19 cellular contexts compared by ENCODE assay signal in the genomic region with DNA sequence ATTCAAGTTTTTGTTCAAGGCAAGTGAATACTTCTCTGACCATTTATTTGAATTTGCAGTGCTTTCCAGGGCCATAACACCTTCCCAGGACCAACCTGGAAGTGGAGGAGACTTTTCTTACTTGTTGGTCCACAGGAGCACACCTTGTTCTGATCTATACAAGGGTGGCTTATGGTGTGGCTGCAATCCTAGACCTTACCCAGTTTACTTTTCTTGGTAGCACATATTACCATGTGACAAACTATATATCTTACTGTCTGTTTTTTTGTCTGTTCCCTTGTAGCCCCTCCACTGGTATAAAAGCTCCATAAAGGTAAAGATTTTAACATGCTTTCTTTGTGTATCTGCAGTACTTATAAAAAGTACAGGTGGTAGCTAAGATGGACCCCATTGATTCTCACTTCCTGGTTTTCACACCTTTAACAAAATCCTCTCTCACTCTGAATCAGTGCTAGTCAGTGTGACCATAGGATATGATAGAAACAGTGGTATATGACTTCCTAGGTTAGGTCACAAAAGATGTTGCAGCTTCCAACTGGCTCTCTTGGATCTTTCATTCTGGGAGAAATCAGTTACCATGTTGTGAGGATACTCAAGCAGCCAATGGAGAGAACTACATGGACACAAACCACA. TPM values are rescaled to one million over a fixed set of nuclear protein-coding genes. Genes with fewer than 3 reads are reported as not detected.
DNase-seq lines count a peak whose midpoint lies in the region; ATAC-seq and TF ChIP-seq lines count a peak whose summit lies in the region.
"Had no signal": no experiment of that assay in that cellular context is flagged by ENCODE, and none has a peak within 500 bp of the region (broad histone marks: within the 10 kb centered on the region; RNA-seq: fewer than 3 reads in every experiment).

No MANE protein-coding gene starts in this region.

- peaks cover 14% of the 10 kb centered on the region for H3K27me3 Mint-ChIP-seq in activated naive CD8-positive, alpha-beta T cell treated with anti-CD3 and anti-CD28 coated beads, Interleukin-2, amount 50 U/mL, for 24 hours
- peaks cover 2 to 4% (median 2%) of the 10 kb centered on the region in 3 donors for H3K27me3 Mint-ChIP-seq in CD14-positive monocyte (ENCODE audit: low read depth in 3 of 3)

- H3K36me3 Mint-ChIP-seq in activated naive CD8-positive, alpha-beta T cell treated with anti-CD3 and anti-CD28 coated beads, Interleukin-2, amount 50 U/mL, for 24 hours (ENCODE audit: low read depth) = no peaks in the 10 kb centered on the region
- no peaks in the 10 kb centered on the region for H3K36me3 Mint-ChIP-seq in CD14-positive monocyte

- intact Hi-C loops in CD14-positive monocyte (cut with micrococcal nuclease) = loop anchor here in 1 of 2 donors (10.0 kb wide), 1 partner anchor 1035 kb away; no protein-coding TSS in a partner anchor

- DNase-seq in activated naive CD8-positive, alpha-beta T cell treated with anti-CD3 and anti-CD28 coated beads, Interleukin-2, amount 50 U/mL, for 24 hours = no peak
- DNase-seq in CD14-positive monocyte (ENCODE audit: low spot score) = no peak
- no peak for DNase-seq in NCI-H1092 treated with DMSO at 0.1 percent for 48 hours (lab: John Stamatoyannopoulos, UW)
- no peak for DNase-seq in inferior parietal cortex (ENCODE audit: extremely low spot score)
- DNase-seq: activated CD4-positive, alpha-beta T cell treated with anti-CD3 and anti-CD28 coated beads, Interleukin-2, amount 50 U/mL, for 4 hours; aorta; COR-L47; heart right ventricle; NCI-H1417 treated with DMSO at 0.1 percent for 48 hours; NCI-H526 treated with DMSO at 0.1 percent for 48 hours; stimulated activated CD8-positive, alpha-beta memory T cell treated with anti-CD3 and anti-CD28 coated beads, Interleukin-4, amount 100 ng/mL, for 48 hours; T1000; upper lobe of right lung had no signal

- TF ChIP-seq CTCF in CD14-positive monocyte (IDR thresholded peaks at IDR 0.05) = no peak

- H3K9me3 Mint-ChIP-seq in activated naive CD8-positive, alpha-beta T cell treated with anti-CD3 and anti-CD28 coated beads, Interleukin-2, amount 50 U/mL, for 24 hours = no peaks in the 10 kb centered on the region
- no peaks in the 10 kb centered on the region for H3K9me3 Mint-ChIP-seq in CD14-positive monocyte
- H3K9me3 Mint-ChIP-seq: activated T-helper 2 cell treated with anti-CD3 and anti-CD28 coated beads, Interferon-gamma antibody, Interleukin-2, Interleukin-4, amounts not matched to agents 10 μg/mL and 5 μg/mL and 100 μg/mL, durations not matched to agents 14 hours and 24 hours and 36 hours had no signal

- no peak overlapping the region for H3K27ac Mint-ChIP-seq in activated naive CD8-positive, alpha-beta T cell treated with anti-CD3 and anti-CD28 coated beads, Interleukin-2, amount 50 U/mL, for 24 hours
- no peak overlapping the region for H3K27ac Mint-ChIP-seq in CD14-positive monocyte
- H3K27ac Mint-ChIP-seq: activated T-helper 2 cell treated with anti-CD3 and anti-CD28 coated beads, Interferon-gamma antibody, Interleukin-2, Interleukin-4, amounts not matched to agents 10 μg/mL and 5 μg/mL and 100 μg/mL, durations not matched to agents 14 hours and 24 hours and 36 hours had no signal

- peak; percentile 72 for ATAC-seq in GM18498 (IDR thresholded peaks at IDR 0.05; ENCODE audit: unreplicated experiment)
- peak; percentile 70 for ATAC-seq in GM19397 (IDR thresholded peaks at IDR 0.05; ENCODE audit: unreplicated experiment)
- peak; percentile 66 for ATAC-seq in HG02678 (IDR thresholded peaks at IDR 0.05; ENCODE audit: unreplicated experiment)
- peak; percentile 61 for ATAC-seq in HG03460 (IDR thresholded peaks at IDR 0.05; ENCODE audit: unreplicated experiment)
- no peak for ATAC-seq in activated naive CD8-positive, alpha-beta T cell treated with anti-CD3 and anti-CD28 coated beads, Interleukin-2, amount 50 U/mL, for 24 hours
- ATAC-seq: heart right ventricle, K562, upper lobe of right lung had no signal

- H3K4me1 Mint-ChIP-seq in activated naive CD8-positive, alpha-beta T cell treated with anti-CD3 and anti-CD28 coated beads, Interleukin-2, amount 50 U/mL, for 24 hours = no peaks in the 10 kb centered on the region
- H3K4me1 Mint-ChIP-seq in CD14-positive monocyte = no peaks in the 10 kb centered on the region

- H3K4me3 Mint-ChIP-seq in activated naive CD8-positive, alpha-beta T cell treated with anti-CD3 and anti-CD28 coated beads, Interleukin-2, amount 50 U/mL, for 24 hours = no peak overlapping the region
- no peak overlapping the region for H3K4me3 Mint-ChIP-seq in CD14-positive monocyte

RNA-seq across cellular contexts. Expression of a gene that starts 5.6 kb away (rescaled TPM):
- not detected for polyA plus RNA-seq in CD14-positive monocyte
- polyA plus RNA-seq: aorta had no signal

RNA-seq across cellular contexts. Expression of a gene that starts 45.3 kb away (rescaled TPM):
- polyA plus RNA-seq in CD14-positive monocyte = 10 to 100 TPM; 11.5 to 14.4 TPM
